In the genomic region with DNA sequence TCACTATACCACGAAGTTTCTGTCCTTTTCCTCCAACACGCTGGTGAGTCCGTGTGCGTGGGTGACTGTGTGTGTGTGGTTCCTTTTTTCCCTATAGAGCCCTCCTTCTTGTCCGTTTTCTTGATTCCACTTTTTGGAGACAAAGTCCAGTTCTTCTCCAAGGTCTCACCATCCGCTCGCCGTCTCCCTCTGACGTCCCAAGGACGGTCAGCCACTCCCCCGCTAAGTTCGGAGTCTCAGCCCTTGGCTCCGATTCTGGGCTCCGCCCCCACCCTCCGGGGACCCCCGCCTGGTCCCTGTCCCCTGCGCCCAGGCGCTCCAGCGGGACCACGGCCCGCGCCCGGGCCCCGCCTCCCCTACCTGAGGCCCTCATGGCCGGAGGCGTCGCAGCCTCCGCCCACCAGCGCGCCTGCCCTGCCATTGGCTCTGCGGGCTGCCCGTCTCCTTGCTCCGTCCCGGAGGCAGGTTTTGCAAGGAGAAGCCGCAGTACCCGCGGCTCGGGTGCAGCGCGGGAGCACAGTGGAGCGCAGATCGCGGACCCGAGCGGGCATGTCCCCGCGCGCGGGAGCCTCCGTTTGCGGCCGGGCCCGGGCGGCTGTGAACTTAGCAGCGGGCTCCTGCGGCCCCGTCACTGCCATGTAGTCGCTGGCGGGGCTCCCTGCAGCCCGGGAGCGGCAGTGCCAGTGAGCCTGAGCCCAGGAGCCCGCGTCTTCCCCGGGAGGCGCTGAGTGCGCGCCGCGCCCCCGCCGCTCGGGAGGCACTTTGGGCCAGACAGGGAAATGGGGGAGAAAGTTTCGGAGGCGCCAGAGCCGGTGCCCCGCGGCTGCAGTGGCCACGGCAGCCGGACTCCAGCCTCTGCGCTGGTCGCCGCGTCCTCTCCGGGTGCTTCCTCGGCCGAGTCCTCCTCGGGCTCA, we compare ENCODE assay signal across 1 cellular context.
A peak's percentile ranks its signal among the peaks of the same experiment; 100 is the strongest.
TF ChIP-seq lines count a peak whose summit lies in the region.

A gene (plus strand): TSS at position 517 of the 914 bp plus-strand sequence. CDS start 263 bp downstream, at position 780.

TF ChIP-seq in HEK293, 187 proteins besides CTCF, POLR2A, EP300 and RAD21 (continued from another document and continues in another):
- TF ChIP-seq, protein P1, sequence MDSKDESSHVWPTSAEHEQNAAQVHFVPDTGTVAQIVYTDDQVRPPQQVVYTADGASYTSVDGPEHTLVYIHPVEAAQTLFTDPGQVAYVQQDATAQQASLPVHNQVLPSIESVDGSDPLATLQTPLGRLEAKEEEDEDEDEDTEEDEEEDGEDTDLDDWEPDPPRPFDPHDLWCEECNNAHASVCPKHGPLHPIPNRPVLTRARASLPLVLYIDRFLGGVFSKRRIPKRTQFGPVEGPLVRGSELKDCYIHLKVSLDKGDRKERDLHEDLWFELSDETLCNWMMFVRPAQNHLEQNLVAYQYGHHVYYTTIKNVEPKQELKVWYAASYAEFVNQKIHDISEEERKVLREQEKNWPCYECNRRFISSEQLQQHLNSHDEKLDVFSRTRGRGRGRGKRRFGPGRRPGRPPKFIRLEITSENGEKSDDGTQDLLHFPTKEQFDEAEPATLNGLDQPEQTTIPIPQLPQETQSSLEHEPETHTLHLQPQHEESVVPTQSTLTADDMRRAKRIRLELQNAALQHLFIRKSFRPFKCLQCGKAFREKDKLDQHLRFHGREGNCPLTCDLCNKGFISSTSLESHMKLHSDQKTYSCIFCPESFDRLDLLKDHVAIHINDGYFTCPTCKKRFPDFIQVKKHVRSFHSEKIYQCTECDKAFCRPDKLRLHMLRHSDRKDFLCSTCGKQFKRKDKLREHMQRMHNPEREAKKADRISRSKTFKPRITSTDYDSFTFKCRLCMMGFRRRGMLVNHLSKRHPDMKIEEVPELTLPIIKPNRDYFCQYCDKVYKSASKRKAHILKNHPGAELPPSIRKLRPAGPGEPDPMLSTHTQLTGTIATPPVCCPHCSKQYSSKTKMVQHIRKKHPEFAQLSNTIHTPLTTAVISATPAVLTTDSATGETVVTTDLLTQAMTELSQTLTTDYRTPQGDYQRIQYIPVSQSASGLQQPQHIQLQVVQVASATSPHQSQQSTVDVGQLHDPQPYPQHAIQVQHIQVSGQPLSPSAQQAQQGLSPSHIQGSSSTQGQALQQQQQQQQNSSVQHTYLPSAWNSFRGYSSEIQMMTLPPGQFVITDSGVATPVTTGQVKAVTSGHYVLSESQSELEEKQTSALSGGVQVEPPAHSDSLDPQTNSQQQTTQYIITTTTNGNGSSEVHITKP (tag by site-specific recombination; IDR thresholded peaks at IDR 0.05), result no peak
- TF ChIP-seq KLF1 (tag by site-specific recombination; IDR thresholded peaks at IDR 0.05), result peak; percentile 56
- no peak for TF ChIP-seq HOXD13 (CRISPR knock-in tag; IDR thresholded peaks at IDR 0.05; ENCODE audit: borderline replicate concordance)
- no peak for TF ChIP-seq GFI1B (tag by site-specific recombination; IDR thresholded peaks at IDR 0.05)
- no peak; the same call in 1 of the 2 replicates for TF ChIP-seq ZNF423 (tag by site-specific recombination; IDR thresholded peaks at IDR 0.05)
- TF ChIP-seq ZNF114 (tag by site-specific recombination; IDR thresholded peaks at IDR 0.05), result no peak
- TF ChIP-seq ZNF670 (tag by site-specific recombination; IDR thresholded peaks at IDR 0.05; ENCODE audit: low read depth), result no peak
- TF ChIP-seq, protein P2, sequence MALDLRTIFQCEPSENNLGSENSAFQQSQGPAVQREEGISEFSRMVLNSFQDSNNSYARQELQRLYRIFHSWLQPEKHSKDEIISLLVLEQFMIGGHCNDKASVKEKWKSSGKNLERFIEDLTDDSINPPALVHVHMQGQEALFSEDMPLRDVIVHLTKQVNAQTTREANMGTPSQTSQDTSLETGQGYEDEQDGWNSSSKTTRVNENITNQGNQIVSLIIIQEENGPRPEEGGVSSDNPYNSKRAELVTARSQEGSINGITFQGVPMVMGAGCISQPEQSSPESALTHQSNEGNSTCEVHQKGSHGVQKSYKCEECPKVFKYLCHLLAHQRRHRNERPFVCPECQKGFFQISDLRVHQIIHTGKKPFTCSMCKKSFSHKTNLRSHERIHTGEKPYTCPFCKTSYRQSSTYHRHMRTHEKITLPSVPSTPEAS (tag by site-specific recombination; IDR thresholded peaks at IDR 0.05), result no peak
- peak; percentile 63; the same call in 1 of the 2 replicates for TF ChIP-seq IKZF3 (tag by site-specific recombination; IDR thresholded peaks at IDR 0.05)
- no peak for TF ChIP-seq ZNF571 (tag by site-specific recombination; IDR thresholded peaks at IDR 0.05)
- no peak for TF ChIP-seq TRIM28 (IDR thresholded peaks at IDR 0.05; ENCODE audit: borderline replicate concordance, low read length)
- TF ChIP-seq ZNF19 (tag by site-specific recombination; IDR thresholded peaks at IDR 0.05; ENCODE audit: low read depth), result no peak
- TF ChIP-seq, protein P3, sequence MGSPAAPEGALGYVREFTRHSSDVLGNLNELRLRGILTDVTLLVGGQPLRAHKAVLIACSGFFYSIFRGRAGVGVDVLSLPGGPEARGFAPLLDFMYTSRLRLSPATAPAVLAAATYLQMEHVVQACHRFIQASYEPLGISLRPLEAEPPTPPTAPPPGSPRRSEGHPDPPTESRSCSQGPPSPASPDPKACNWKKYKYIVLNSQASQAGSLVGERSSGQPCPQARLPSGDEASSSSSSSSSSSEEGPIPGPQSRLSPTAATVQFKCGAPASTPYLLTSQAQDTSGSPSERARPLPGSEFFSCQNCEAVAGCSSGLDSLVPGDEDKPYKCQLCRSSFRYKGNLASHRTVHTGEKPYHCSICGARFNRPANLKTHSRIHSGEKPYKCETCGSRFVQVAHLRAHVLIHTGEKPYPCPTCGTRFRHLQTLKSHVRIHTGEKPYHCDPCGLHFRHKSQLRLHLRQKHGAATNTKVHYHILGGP (tag by site-specific recombination; IDR thresholded peaks at IDR 0.05), result no peak
- TF ChIP-seq ZNF791 (tag by site-specific recombination; IDR thresholded peaks at IDR 0.05), result no peak
- TF ChIP-seq ZNF140 (tag by site-specific recombination; IDR thresholded peaks at IDR 0.05), result no peak
- TF ChIP-seq ZNF302 (tag by site-specific recombination; IDR thresholded peaks at IDR 0.05; ENCODE audit: low read depth), result no peak
- peak; percentile 93 for TF ChIP-seq ZFHX2 (tag by site-specific recombination; conservative IDR thresholded peaks at IDR 0.05)
- no peak for TF ChIP-seq ZNF792 (tag by site-specific recombination; IDR thresholded peaks at IDR 0.05)
- TF ChIP-seq, protein P4, sequence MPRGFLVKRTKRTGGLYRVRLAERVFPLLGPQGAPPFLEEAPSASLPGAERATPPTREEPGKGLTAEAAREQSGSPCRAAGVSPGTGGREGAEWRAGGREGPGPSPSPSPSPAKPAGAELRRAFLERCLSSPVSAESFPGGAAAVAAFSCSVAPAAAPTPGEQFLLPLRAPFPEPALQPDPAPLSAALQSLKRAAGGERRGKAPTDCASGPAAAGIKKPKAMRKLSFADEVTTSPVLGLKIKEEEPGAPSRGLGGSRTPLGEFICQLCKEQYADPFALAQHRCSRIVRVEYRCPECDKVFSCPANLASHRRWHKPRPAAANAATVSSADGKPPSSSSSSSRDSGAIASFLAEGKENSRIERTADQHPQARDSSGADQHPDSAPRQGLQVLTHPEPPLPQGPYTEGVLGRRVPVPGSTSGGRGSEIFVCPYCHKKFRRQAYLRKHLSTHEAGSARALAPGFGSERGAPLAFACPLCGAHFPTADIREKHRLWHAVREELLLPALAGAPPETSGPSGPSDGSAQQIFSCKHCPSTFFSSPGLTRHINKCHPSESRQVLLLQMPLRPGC (tag by site-specific recombination; IDR thresholded peaks at IDR 0.05), result peak; percentile 54; the same call in 1 of the 2 replicates
- TF ChIP-seq ZSCAN16 (tag by site-specific recombination; IDR thresholded peaks at IDR 0.05), result no peak
- TF ChIP-seq ZFP69B (tag by site-specific recombination; IDR thresholded peaks at IDR 0.05), result no peak
- TF ChIP-seq, protein P5, sequence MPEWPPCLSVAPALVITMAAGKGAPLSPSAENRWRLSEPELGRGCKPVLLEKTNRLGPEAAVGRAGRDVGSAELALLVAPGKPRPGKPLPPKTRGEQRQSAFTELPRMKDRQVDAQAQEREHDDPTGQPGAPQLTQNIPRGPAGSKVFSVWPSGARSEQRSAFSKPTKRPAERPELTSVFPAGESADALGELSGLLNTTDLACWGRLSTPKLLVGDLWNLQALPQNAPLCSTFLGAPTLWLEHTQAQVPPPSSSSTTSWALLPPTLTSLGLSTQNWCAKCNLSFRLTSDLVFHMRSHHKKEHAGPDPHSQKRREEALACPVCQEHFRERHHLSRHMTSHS (tag by site-specific recombination; IDR thresholded peaks at IDR 0.05), result no peak
- no peak for TF ChIP-seq ZNF133 (tag by site-specific recombination; IDR thresholded peaks at IDR 0.05)
- TF ChIP-seq, protein P6, sequence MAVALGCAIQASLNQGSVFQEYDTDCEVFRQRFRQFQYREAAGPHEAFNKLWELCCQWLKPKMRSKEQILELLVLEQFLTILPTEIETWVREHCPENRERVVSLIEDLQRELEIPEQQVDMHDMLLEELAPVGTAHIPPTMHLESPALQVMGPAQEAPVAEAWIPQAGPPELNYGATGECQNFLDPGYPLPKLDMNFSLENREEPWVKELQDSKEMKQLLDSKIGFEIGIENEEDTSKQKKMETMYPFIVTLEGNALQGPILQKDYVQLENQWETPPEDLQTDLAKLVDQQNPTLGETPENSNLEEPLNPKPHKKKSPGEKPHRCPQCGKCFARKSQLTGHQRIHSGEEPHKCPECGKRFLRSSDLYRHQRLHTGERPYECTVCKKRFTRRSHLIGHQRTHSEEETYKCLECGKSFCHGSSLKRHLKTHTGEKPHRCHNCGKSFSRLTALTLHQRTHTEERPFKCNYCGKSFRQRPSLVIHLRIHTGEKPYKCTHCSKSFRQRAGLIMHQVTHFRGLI (tag by site-specific recombination; IDR thresholded peaks at IDR 0.05), result peak; percentile 69
- peak; percentile 31; the same call in 1 of the 2 replicates for TF ChIP-seq ZNF366 (tag by site-specific recombination; conservative IDR thresholded peaks at IDR 0.05)
- TF ChIP-seq ZNF174 (tag by site-specific recombination; IDR thresholded peaks at IDR 0.05), result no peak
- 0 out of 2 replicates have a peak, but pooled peaks have one; percentile 33 for TF ChIP-seq PRDM1 (tag by site-specific recombination; IDR thresholded peaks at IDR 0.05)
- no peak for TF ChIP-seq ZNF138 (tag by site-specific recombination; IDR thresholded peaks at IDR 0.05; ENCODE audit: borderline replicate concordance)
- TF ChIP-seq ZNF830 (tag by site-specific recombination; IDR thresholded peaks at IDR 0.05; ENCODE audit: low read depth), result no peak
- peak; percentile 33; the same call in 1 of the 2 replicates for TF ChIP-seq SCRT2 (tag by site-specific recombination; IDR thresholded peaks at IDR 0.05)
- TF ChIP-seq ZNF146 (tag by site-specific recombination; IDR thresholded peaks at IDR 0.05), result 0 out of 2 replicates have a peak, but pooled peaks have one; percentile 31
- TF ChIP-seq ZNF677 (tag by site-specific recombination; IDR thresholded peaks at IDR 0.05), result no peak
- TF ChIP-seq ZNF24 (tag by site-specific recombination; IDR thresholded peaks at IDR 0.05), result no peak
- no peak for TF ChIP-seq ZNF555 (tag by site-specific recombination; conservative IDR thresholded peaks at IDR 0.05)
- no peak for TF ChIP-seq ZNF248 (tag by site-specific recombination; IDR thresholded peaks at IDR 0.05)
- no peak for TF ChIP-seq YY1 (tag by site-specific recombination; IDR thresholded peaks at IDR 0.05)
- no peak for TF ChIP-seq ZNF23 (tag by site-specific recombination; IDR thresholded peaks at IDR 0.05; ENCODE audit: borderline replicate concordance)
- no peak for TF ChIP-seq MEIS1 (CRISPR knock-in tag; IDR thresholded peaks at IDR 0.05; ENCODE audit: borderline replicate concordance)
- TF ChIP-seq, protein P7, sequence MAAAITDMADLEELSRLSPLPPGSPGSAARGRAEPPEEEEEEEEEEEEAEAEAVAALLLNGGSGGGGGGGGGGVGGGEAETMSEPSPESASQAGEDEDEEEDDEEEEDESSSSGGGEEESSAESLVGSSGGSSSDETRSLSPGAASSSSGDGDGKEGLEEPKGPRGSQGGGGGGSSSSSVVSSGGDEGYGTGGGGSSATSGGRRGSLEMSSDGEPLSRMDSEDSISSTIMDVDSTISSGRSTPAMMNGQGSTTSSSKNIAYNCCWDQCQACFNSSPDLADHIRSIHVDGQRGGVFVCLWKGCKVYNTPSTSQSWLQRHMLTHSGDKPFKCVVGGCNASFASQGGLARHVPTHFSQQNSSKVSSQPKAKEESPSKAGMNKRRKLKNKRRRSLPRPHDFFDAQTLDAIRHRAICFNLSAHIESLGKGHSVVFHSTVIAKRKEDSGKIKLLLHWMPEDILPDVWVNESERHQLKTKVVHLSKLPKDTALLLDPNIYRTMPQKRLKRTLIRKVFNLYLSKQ (tag by site-specific recombination; IDR thresholded peaks at IDR 0.05; ENCODE audit: borderline replicate concordance), result no peak
- TF ChIP-seq FEZF1 (tag by site-specific recombination; IDR thresholded peaks at IDR 0.05), result no peak
- TF ChIP-seq ZBTB7A (tag by site-specific recombination; IDR thresholded peaks at IDR 0.05; ENCODE audit: low read depth), result no peak
- TF ChIP-seq ZNF473 (tag by site-specific recombination; IDR thresholded peaks at IDR 0.05), result no peak
- no peak for TF ChIP-seq HOXA7 (CRISPR knock-in tag; IDR thresholded peaks at IDR 0.05; ENCODE audit: borderline replicate concordance)
- TF ChIP-seq, protein P8, sequence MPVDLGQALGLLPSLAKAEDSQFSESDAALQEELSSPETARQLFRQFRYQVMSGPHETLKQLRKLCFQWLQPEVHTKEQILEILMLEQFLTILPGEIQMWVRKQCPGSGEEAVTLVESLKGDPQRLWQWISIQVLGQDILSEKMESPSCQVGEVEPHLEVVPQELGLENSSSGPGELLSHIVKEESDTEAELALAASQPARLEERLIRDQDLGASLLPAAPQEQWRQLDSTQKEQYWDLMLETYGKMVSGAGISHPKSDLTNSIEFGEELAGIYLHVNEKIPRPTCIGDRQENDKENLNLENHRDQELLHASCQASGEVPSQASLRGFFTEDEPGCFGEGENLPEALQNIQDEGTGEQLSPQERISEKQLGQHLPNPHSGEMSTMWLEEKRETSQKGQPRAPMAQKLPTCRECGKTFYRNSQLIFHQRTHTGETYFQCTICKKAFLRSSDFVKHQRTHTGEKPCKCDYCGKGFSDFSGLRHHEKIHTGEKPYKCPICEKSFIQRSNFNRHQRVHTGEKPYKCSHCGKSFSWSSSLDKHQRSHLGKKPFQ (tag by site-specific recombination; IDR thresholded peaks at IDR 0.05), result no peak
- TF ChIP-seq ZNF785 (tag by site-specific recombination; IDR thresholded peaks at IDR 0.05), result no peak
- no peak for TF ChIP-seq SCRT1 (tag by site-specific recombination; IDR thresholded peaks at IDR 0.05; ENCODE audit: borderline replicate concordance)
- no peak for TF ChIP-seq ZNF211 (tag by site-specific recombination; IDR thresholded peaks at IDR 0.05; ENCODE audit: low read depth)
- TF ChIP-seq ZNF548 (tag by site-specific recombination; IDR thresholded peaks at IDR 0.05), result no peak
- TF ChIP-seq ZNF223 (tag by site-specific recombination; IDR thresholded peaks at IDR 0.05), result no peak
- no peak; the same call in 1 of the 2 replicates for TF ChIP-seq ZNF610 (tag by site-specific recombination; IDR thresholded peaks at IDR 0.05; ENCODE audit: borderline replicate concordance)
- peak; percentile 65; the same call in 1 of the 2 replicates for TF ChIP-seq KLF10 (tag by site-specific recombination; IDR thresholded peaks at IDR 0.05)
- no peak for TF ChIP-seq ZNF341 (tag by site-specific recombination; IDR thresholded peaks at IDR 0.05; ENCODE audit: low read depth)
- TF ChIP-seq ZNF747 (tag by site-specific recombination; IDR thresholded peaks at IDR 0.05), result no peak
- TF ChIP-seq SALL2 (tag by site-specific recombination; IDR thresholded peaks at IDR 0.05; ENCODE audit: borderline replicate concordance), result no peak
